8 cellular contexts compared by ENCODE assay signal in genomic region chr12:50085615-50085928, GRCh38.
DNase-seq lines count a peak whose midpoint lies in the region; ATAC-seq and TF ChIP-seq lines count a peak whose summit lies in the region.

No MANE protein-coding gene starts in this region.

- no peaks in the 10 kb centered on the region for H3K9me3 Mint-ChIP-seq in T-helper 1 cell treated with Interleukin-12 subunit alpha and Interleukin-12 subunit beta and Interleukin-4 antibody, amounts not matched to agents 30 μg/mL and 1 μg/mL, for 36 hours

- peak overlapping the region; percentile 86 for H3K27ac Mint-ChIP-seq in T-helper 1 cell treated with Interleukin-12 subunit alpha and Interleukin-12 subunit beta and Interleukin-4 antibody, amounts not matched to agents 30 μg/mL and 1 μg/mL, for 36 hours

- TF ChIP-seq CTCF in epithelial cell of esophagus (IDR thresholded peaks at IDR 0.05; ENCODE audit: insufficient read depth, low read depth, low read length, missing control alignments) = no peak

- peaks cover 21% of the 10 kb centered on the region for H3K4me1 Mint-ChIP-seq in T-helper 1 cell treated with Interleukin-12 subunit alpha and Interleukin-12 subunit beta and Interleukin-4 antibody, amounts not matched to agents 30 μg/mL and 1 μg/mL, for 36 hours (ENCODE audit: low read depth)

- H3K36me3 Mint-ChIP-seq in T-helper 1 cell treated with Interleukin-12 subunit alpha and Interleukin-12 subunit beta and Interleukin-4 antibody, amounts not matched to agents 30 μg/mL and 1 μg/mL, for 36 hours (ENCODE audit: low read depth) = peaks cover 13% of the 10 kb centered on the region

- H3K27me3 Mint-ChIP-seq in T-helper 1 cell treated with Interleukin-12 subunit alpha and Interleukin-12 subunit beta and Interleukin-4 antibody, amounts not matched to agents 30 μg/mL and 1 μg/mL, for 36 hours (ENCODE audit: low read depth) = no peaks in the 10 kb centered on the region

- DNase-seq in T-helper 1 cell (no peak), OCI-M1 (lab: John Stamatoyannopoulos, UW) (peak; percentile 63), epithelial cell of esophagus (ENCODE audit: low read depth) (no peak), retina (peak; percentile 42), LoVo (ENCODE audit: low spot score) (no peak), amniotic stem cell (lab: John Stamatoyannopoulos, UW) (no peak)

- peak overlapping the region; percentile 85 for H3K4me3 Mint-ChIP-seq in T-helper 1 cell treated with Interleukin-12 subunit alpha and Interleukin-12 subunit beta and Interleukin-4 antibody, amounts not matched to agents 30 μg/mL and 1 μg/mL, for 36 hours

- H3K4me3 ChIP-seq in epithelial cell of esophagus (ENCODE audit: low read length) = peak overlapping the region; percentile 83

- no peak for ATAC-seq in HG03342 (IDR thresholded peaks at IDR 0.05; ENCODE audit: unreplicated experiment)

Comparison
In these comparisons a context has a peak if more than half of its experiments do, and no peak if none do; other contexts are left out.
1. DNase-seq: peak in OCI-M1 (single experiment) and retina (single experiment); none in T-helper 1 cell (0 of 5), epithelial cell of esophagus (single experiment), LoVo (single experiment) and amniotic stem cell (single experiment).